ENCODE assay signal across 17 cellular contexts in genomic region chr14:74660863-74661262, GRCh38.
"Had no signal": no experiment of that assay in that cellular context is flagged by ENCODE, and none has a peak within 500 bp of the region (broad histone marks: within the 10 kb centered on the region; RNA-seq: fewer than 3 reads in every experiment).

No MANE protein-coding gene starts in this region.

- H3K4me3 Mint-ChIP-seq: activated CD4-positive, alpha-beta memory T cell treated with anti-CD3 and anti-CD28 coated beads, Interleukin-2, amount 10 ng/mL, durations not matched to agents 7 days and 5 days; activated CD4-positive, alpha-beta T cell treated with anti-CD3 and anti-CD28 coated beads for 36 hours; nephron had no signal

- H3K9me3 Mint-ChIP-seq: activated CD4-positive, alpha-beta memory T cell treated with anti-CD3 and anti-CD28 coated beads, Interleukin-2, amount 10 ng/mL, durations not matched to agents 7 days and 5 days; nephron had no signal

- H3K27ac Mint-ChIP-seq: activated CD4-positive, alpha-beta memory T cell treated with anti-CD3 and anti-CD28 coated beads, Interleukin-2, amount 10 ng/mL, durations not matched to agents 7 days and 5 days; activated CD4-positive, alpha-beta T cell treated with anti-CD3 and anti-CD28 coated beads for 36 hours; nephron had no signal

- H3K27ac ChIP-seq: left lung, transverse colon, VCaP had no signal

- H3K27me3 ChIP-seq: heart right ventricle, left lung, stomach, transverse colon had no signal

- H3K4me1 Mint-ChIP-seq: activated CD4-positive, alpha-beta memory T cell treated with anti-CD3 and anti-CD28 coated beads, Interleukin-2, amount 10 ng/mL, durations not matched to agents 7 days and 5 days; activated CD4-positive, alpha-beta T cell treated with anti-CD3 and anti-CD28 coated beads for 36 hours had no signal

- H3K4me1 ChIP-seq: left lung had no signal

- ATAC-seq: activated CD4-positive, alpha-beta T cell treated with anti-CD3 and anti-CD28 coated beads for 36 hours; heart right ventricle had no signal

- FAIRE-seq: colon, frontal cortex had no signal

- H3K9me3 ChIP-seq: heart right ventricle, left lung, stomach, transverse colon had no signal

- H3K27me3 Mint-ChIP-seq: activated CD4-positive, alpha-beta memory T cell treated with anti-CD3 and anti-CD28 coated beads, Interleukin-2, amount 10 ng/mL, durations not matched to agents 7 days and 5 days; activated CD4-positive, alpha-beta T cell treated with anti-CD3 and anti-CD28 coated beads for 36 hours had no signal

- DNase-seq: activated CD4-positive, alpha-beta memory T cell treated with anti-CD3 and anti-CD28 coated beads, Interleukin-2, amount 10 ng/mL, durations not matched to agents 7 days and 5 days; activated CD4-positive, alpha-beta T cell treated with anti-CD3 and anti-CD28 coated beads for 36 hours; activated gamma-delta T cell treated with Interleukin-2 at 50 U/mL for 16 hours; activated T-cell treated with anti-CD3 and anti-CD28 coated beads, Interleukin-2, amount 50 U/mL, for 48 hours; heart right ventricle; islet precursor cell; left lung; mesendoderm; stimulated activated CD4-positive, alpha-beta T cell treated with anti-CD3 and anti-CD28 coated beads, Interleukin-15, amount 100 ng/mL, for 24 hours; stimulated activated CD4-positive, alpha-beta T cell treated with anti-CD3 and anti-CD28 coated beads, Interleukin-4, amount 100 ng/mL, for 24 hours; stomach; T1000; transverse colon had no signal

- H3K4me3 ChIP-seq: heart right ventricle, left lung, stomach, transverse colon had no signal
